In the genomic region with DNA sequence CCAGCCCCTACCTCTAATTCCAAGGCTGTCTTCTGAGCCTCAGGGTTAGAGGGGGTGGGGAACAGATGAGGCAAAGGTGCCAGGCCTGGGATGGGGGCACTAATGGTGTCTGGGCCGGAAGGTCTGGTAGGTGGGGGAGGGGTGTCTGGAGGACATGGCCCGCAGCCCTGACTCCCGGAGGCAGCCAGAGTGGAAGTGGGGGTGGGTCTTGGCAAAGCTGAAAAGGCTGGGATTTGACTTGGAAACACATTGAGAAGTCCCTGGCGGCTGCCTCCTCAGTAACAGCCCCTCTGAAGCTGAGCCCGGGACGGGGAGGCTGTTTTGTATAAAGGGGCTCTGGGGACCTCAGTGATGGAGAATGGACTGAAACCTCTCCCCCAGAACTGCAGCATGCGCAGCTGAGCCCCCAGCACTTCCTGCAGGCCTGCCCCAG, we compare ENCODE assay signal across 14 cellular contexts. TPM values are rescaled to one million over a fixed set of nuclear protein-coding genes. Genes with fewer than 3 reads are reported as not detected.
DNase-seq lines count a peak whose midpoint lies in the region; ATAC-seq, FAIRE-seq and TF ChIP-seq lines count a peak whose summit lies in the region.
"Had no signal": no experiment of that assay in that cellular context is flagged by ENCODE, and none has a peak within 500 bp of the region (broad histone marks: within the 10 kb centered on the region; RNA-seq: fewer than 3 reads in every experiment).

No MANE protein-coding gene starts in this region.

- TF ChIP-seq POLR2A in H1 (IDR thresholded peaks at IDR 0.05; ENCODE audit: control extremely low read depth in 1 of 2, low read depth in 2 of 2, low read length in 2 of 2): no peak

- peaks cover 32% of the 10 kb centered on the region for H3F3A ChIP-seq in smooth muscle cell (ENCODE audit: low read depth)

- H4K20me1 ChIP-seq in H1 (replicated peaks in 1 of 2; ENCODE audit: control insufficient read depth in 1 of 2, insufficient read depth in 2 of 2, low read length in 2 of 2): no peaks in the 10 kb centered on the region
- no peaks in the 10 kb centered on the region for H4K20me1 ChIP-seq in smooth muscle cell (ENCODE audit: low read depth)

- DNase-seq in H1 (ENCODE audit: low read depth in 1 of 2, low spot score in 2 of 2) (no peak), lower lobe of right lung (no peak), smooth muscle cell (lab: John Stamatoyannopoulos, UW; ENCODE audit: unreplicated experiment) (no peak), GOT3 (lab: John Stamatoyannopoulos, UW) (no peak), omental fat pad (ENCODE audit: low spot score) (no peak), GM20000 (ENCODE audit: low spot score) (no peak), GDM1 (lab: John Stamatoyannopoulos, UW) (no peak)
- DNase-seq: DMS153; effector memory CD4-positive, alpha-beta T cell; NCI-H1105 treated with DMSO at 0.1 percent for 48 hours; NCI-H526 treated with DMSO at 0.1 percent for 48 hours; SHP77 had no signal

- no peaks in the 10 kb centered on the region for H3K9me3 ChIP-seq in HUES48 (ENCODE audit: control insufficient read depth, insufficient read depth, low read length)
- no peaks in the 10 kb centered on the region for H3K9me3 ChIP-seq in H1 (ENCODE audit: insufficient read depth in 2 of 2, low read depth in 1 of 2, low read length in 1 of 2)
- H3K9me3 ChIP-seq in lower lobe of right lung: no peaks in the 10 kb centered on the region
- no peaks in the 10 kb centered on the region for H3K9me3 ChIP-seq in smooth muscle cell (replicated peaks; ENCODE audit: low read depth)

- peak overlapping the region; percentile 16 for H2BK15ac ChIP-seq in H1 (ENCODE audit: low read length)

- H2BK20ac ChIP-seq in H1 (ENCODE audit: low read length): no peak overlapping the region

- 67% methylated on average over 7 of the region's 7 CpGs; no CpG with 5 or more reads in 1 of the 2 experiments for WGBS in H1 (ENCODE audit: extremely low coverage in 1 of 2, insufficient coverage in 1 of 2, insufficient read length in 1 of 2, insufficient replicate concordance in 2 of 2, low coverage in 1 of 2, low lambda C conversion rate in 2 of 2, missing lambda C conversion rate in 1 of 2), 2 experiments
- WGBS in smooth muscle cell (ENCODE audit: low lambda C conversion rate): 12% methylated on average over 7 of the region's 7 CpGs

- no peak for TF ChIP-seq CTCF in H1 (IDR thresholded peaks at IDR 0.05; ENCODE audit: control extremely low read depth in 1 of 3, insufficient read depth in 1 of 3, low read depth in 1 of 3, low read length in 3 of 3)
- TF ChIP-seq CTCF in lower lobe of right lung (IDR thresholded peaks at IDR 0.05): no peak
- no peak for TF ChIP-seq CTCF in smooth muscle cell (IDR thresholded peaks at IDR 0.05; ENCODE audit: borderline replicate concordance, insufficient read depth, poor library complexity, severe bottlenecking)
- TF ChIP-seq CTCF in omental fat pad (IDR thresholded peaks at IDR 0.05): no peak
- TF ChIP-seq CTCF in GM20000 (IDR thresholded peaks at IDR 0.05; ENCODE audit: extremely low read depth, missing control alignments): no peak

- peak overlapping the region; percentile 10 for H3K27ac ChIP-seq in HUES48 (ENCODE audit: low read depth, low read length)
- H3K27ac ChIP-seq in H1 (ENCODE audit: low read depth, low read length): no peak overlapping the region
- H3K27ac ChIP-seq in lower lobe of right lung: peak overlapping the region; percentile 56
- H3K27ac ChIP-seq in smooth muscle cell (ENCODE audit: low read depth): peak overlapping the region; percentile 96

- H3K27me3 ChIP-seq in HUES48 (ENCODE audit: control insufficient read depth, insufficient read depth, low read length): no peaks in the 10 kb centered on the region
- H3K27me3 ChIP-seq in H1 (replicated peaks in 1 of 4; ENCODE audit: control insufficient read depth in 3 of 4, extremely low read depth in 1 of 4, insufficient read depth in 3 of 4, low read length in 3 of 4): no peaks in the 10 kb centered on the region
- no peaks in the 10 kb centered on the region for H3K27me3 ChIP-seq in lower lobe of right lung (ENCODE audit: low read depth)
- no peaks in the 10 kb centered on the region for H3K27me3 ChIP-seq in smooth muscle cell (ENCODE audit: low read depth)

- no peak overlapping the region; a peak in 1 of 4 replicates for H3K4me2 ChIP-seq in H1 (ENCODE audit: insufficient read depth in 1 of 2, low read depth in 2 of 2, low read length in 2 of 2)
- peak overlapping the region; percentile 45 for H3K4me2 ChIP-seq in smooth muscle cell

- peak overlapping the region; percentile 62 for H3K18ac ChIP-seq in H1 (ENCODE audit: extremely low read depth, low read length)

- H2BK5ac ChIP-seq in H1 (ENCODE audit: low read depth, low read length): no peak overlapping the region

- no peak overlapping the region for H2BK120ac ChIP-seq in H1 (replicated peaks; ENCODE audit: low read depth, low read length)

- H3K14ac ChIP-seq in H1 (ENCODE audit: insufficient read length): no peak overlapping the region

- H3K79me1 ChIP-seq in H1 (ENCODE audit: low read depth, low read length): no peaks in the 10 kb centered on the region

- TF ChIP-seq EP300 in H1 (IDR thresholded peaks at IDR 0.05; ENCODE audit: borderline replicate concordance in 1 of 2, low read depth in 2 of 2, low read length in 2 of 2): no peak

- intact Hi-C loops in lower lobe of right lung (cut with DNase I): no loop called here

- peak overlapping the region; percentile 21 for H4K5ac ChIP-seq in H1 (ENCODE audit: insufficient read length, low read depth, low read length)

- H3K79me2 ChIP-seq in H1 (ENCODE audit: control insufficient read depth in 1 of 2, insufficient read depth in 2 of 2, low read length in 2 of 2): no peaks in the 10 kb centered on the region
- H3K79me2 ChIP-seq in smooth muscle cell (ENCODE audit: low read depth): no peaks in the 10 kb centered on the region

- H2BK12ac ChIP-seq in H1 (ENCODE audit: low read depth, low read length): 0 out of 2 replicates have a peak overlapping the region, but pooled peaks have one; percentile 71

- H3K56ac ChIP-seq in H1 (replicated peaks; ENCODE audit: insufficient read length, low read depth, low read length): no peak overlapping the region

- H3K9ac ChIP-seq in HUES48 (ENCODE audit: low read depth, low read length): no peak overlapping the region
- no peak overlapping the region for H3K9ac ChIP-seq in H1 (replicated peaks in 1 of 4; ENCODE audit: extremely low read depth in 1 of 4, low read depth in 3 of 4, low read length in 3 of 4)
- H3K9ac ChIP-seq in smooth muscle cell (ENCODE audit: low read depth): peak overlapping the region; percentile 14

- FAIRE-seq in H1 (lab: Jason Lieb, UNC): no peak
- FAIRE-seq: GM19239 had no signal

- peaks cover 4% of the 10 kb centered on the region; the same call in 1 of the 2 replicates for H3K23me2 ChIP-seq in H1 (ENCODE audit: low read depth, low read length)

- no peak for TF ChIP-seq RAD21 in H1 (IDR thresholded peaks at IDR 0.05 in 1 of 2, conservative IDR thresholded peaks at IDR 0.05 in 1 of 2; ENCODE audit: low read depth in 2 of 2, low read length in 2 of 2)

- H4K91ac ChIP-seq in H1 (replicated peaks; ENCODE audit: insufficient read length, low read length): peak overlapping the region; percentile 44

- peak overlapping the region; percentile 39; the same call in 1 of the 2 replicates for H2AFZ ChIP-seq in H1 (ENCODE audit: low read length)
- H2AFZ ChIP-seq in smooth muscle cell (ENCODE audit: low read depth): peak overlapping the region; percentile 43

- H3K4me3 ChIP-seq in HUES48 (ENCODE audit: low read depth, low read length) (no peak overlapping the region), H1 (ENCODE audit: extremely low read depth in 1 of 4, insufficient read depth in 2 of 4, low read depth in 3 of 4, low read length in 4 of 4) (no peak overlapping the region), lower lobe of right lung (no peak overlapping the region), smooth muscle cell (no peak overlapping the region)

- H3K36me3 ChIP-seq in HUES48 (ENCODE audit: control insufficient read depth, insufficient read depth, low read length) (no peaks in the 10 kb centered on the region), H1 (ENCODE audit: control insufficient read depth in 2 of 4, insufficient read depth in 4 of 4, low read length in 3 of 4) (no peaks in the 10 kb centered on the region), lower lobe of right lung (no peaks in the 10 kb centered on the region), smooth muscle cell (ENCODE audit: low read depth) (no peaks in the 10 kb centered on the region)

- no peak overlapping the region for H3K4ac ChIP-seq in H1 (replicated peaks; ENCODE audit: insufficient read length, low read depth, low read length)

- no peak overlapping the region for H2AK5ac ChIP-seq in H1 (ENCODE audit: low read depth, low read length)

- peaks cover 14% of the 10 kb centered on the region for H3K4me1 ChIP-seq in HUES48 (ENCODE audit: control insufficient read depth, insufficient read depth, low read length)
- H3K4me1 ChIP-seq in H1 (replicated peaks in 1 of 4; ENCODE audit: control insufficient read depth in 3 of 4, insufficient read depth in 4 of 4, low read length in 3 of 4): peaks cover 0 to 7% (median 5%) of the 10 kb centered on the region in 4 experiments; a peak in 6 of 7 replicates
- peaks cover 53% of the 10 kb centered on the region for H3K4me1 ChIP-seq in lower lobe of right lung
- H3K4me1 ChIP-seq in smooth muscle cell (ENCODE audit: low read depth): peaks cover 38% of the 10 kb centered on the region

- no peak for ATAC-seq in lower lobe of right lung
- no peak for ATAC-seq in omental fat pad (ENCODE audit: low FRiP score)

- H4K8ac ChIP-seq in H1 (ENCODE audit: extremely low read depth, insufficient read depth, low read length): peak overlapping the region; percentile 72; the same call in 1 of the 2 replicates

- H3K23ac ChIP-seq in H1 (ENCODE audit: insufficient read length): no peak overlapping the region

- CTCF ChIA-PET in H1 (lab: Charles Lee; ENCODE audit: partially characterized antibody): interaction anchor here (0.8 to 6.3 kb wide), 23 partner anchors 9 to 188 kb away, joined by 3 to 39 read pairs (median 7); partner anchors contain the start of genes RBM22 and SMIM3

- POLR2A ChIA-PET in H1 (lab: Charles Lee; ENCODE audit: partially characterized antibody): interaction anchor here (0.7 to 1.9 kb wide), 3 partner anchors 61 to 965 kb away, joined by 3 to 6 read pairs (median 3); partner anchors contain the start of gene RBM22

RNA-seq across cellular contexts. Expression of gene SYNPO, which starts 49.5 kb away (rescaled TPM):
- total RNA-seq in H1 (2021; fragmentation: NEBNext Ultra II Directional; extraction: Animal tissue kit (Norgen Biotek cat#: 25700)): 1.9 and 2.3 TPM in 2 replicates
- polyA plus RNA-seq in H1 (2011; rRNA removed): 2.2 and 2.3 TPM in 2 replicates
- 1.7 TPM for polyA plus RNA-seq in H1 (2011; cell fraction: cytosol; rRNA removed)
- 3.0 TPM for polyA plus RNA-seq in H1 (2011; cell fraction: nucleus; rRNA removed)
- 0.95 to 1.6 TPM (median 1.3 TPM) in 4 replicates for polyA plus RNA-seq in H1 (2012, experiment 1 of 2)
- polyA plus RNA-seq in H1 (2012, experiment 2 of 2): 1.3 TPM
- polyA plus RNA-seq in H1 (2013, experiment 1 of 2): 1.9 TPM
- polyA plus RNA-seq in H1 (2013, experiment 2 of 2): 1.7 TPM
- 1.8 and 5.5 TPM in 2 replicates for polyA minus RNA-seq in H1 (2011; rRNA and poly(A)+ RNA removed)
- 1.2 TPM for polyA minus RNA-seq in H1 (2011; cell fraction: cytosol; rRNA and poly(A)+ RNA removed)
- polyA minus RNA-seq in H1 (2011; cell fraction: nucleus; rRNA and poly(A)+ RNA removed): 3.1 TPM
- total RNA-seq in lower lobe of right lung: 90.6 TPM
- total RNA-seq in smooth muscle cell: 30.5 and 46.4 TPM in 2 replicates
- polyA plus RNA-seq in smooth muscle cell: 34.2 and 36.9 TPM in 2 replicates
- total RNA-seq in omental fat pad: 10 to 100 TPM; 12.2 to 43.6 (median 26.1) TPM
